ENCODE assay signal across 8 cellular contexts in the genomic region with DNA sequence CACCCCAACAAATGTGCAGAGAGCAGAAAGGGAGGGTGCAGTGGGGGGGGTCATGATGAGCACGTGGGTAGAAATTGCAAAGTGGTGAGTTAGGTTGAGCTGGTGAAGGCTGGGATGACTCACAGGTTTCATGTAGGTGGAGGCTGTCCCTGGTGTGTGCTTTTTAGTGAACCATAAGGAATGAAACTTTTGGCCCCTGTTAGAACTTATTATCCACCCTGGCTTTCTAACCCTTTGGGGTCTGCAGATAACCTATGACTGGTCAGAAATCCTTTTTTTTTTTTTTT. TPM values are rescaled to one million over a fixed set of nuclear protein-coding genes. Genes with fewer than 3 reads are reported as not detected.
DNase-seq lines count a peak whose midpoint lies in the region; ATAC-seq and TF ChIP-seq lines count a peak whose summit lies in the region.

No MANE protein-coding gene starts in this region.

- CTCF ChIA-PET in CD4-positive, alpha-beta T cell (lab: Charles Lee), result interaction anchor here (1.6 kb wide), 1 partner anchor 11 kb away, joined by 4 read pairs; no protein-coding TSS in a partner anchor

- WGBS in thyroid gland, 2 donors, result 20 to 21% methylated on average over 1 of the region's 1 CpG

- H3K36me3 ChIP-seq in thyroid gland, result no peaks in the 10 kb centered on the region

- no peak overlapping the region for H3K4me3 Mint-ChIP-seq in CD4-positive, alpha-beta T cell
- peak overlapping the region in 1 of 2 donors; percentile 47 for H3K4me3 Mint-ChIP-seq in activated T-cell treated with anti-CD3 and anti-CD28 coated beads, Interleukin-2, amount 50 U/mL, for 72 hours

- no peak overlapping the region for H3K27ac Mint-ChIP-seq in CD4-positive, alpha-beta T cell
- H3K27ac Mint-ChIP-seq in activated T-cell treated with anti-CD3 and anti-CD28 coated beads, Interleukin-2, amount 50 U/mL, for 72 hours, result no peak overlapping the region

- no peak overlapping the region for H3K27ac ChIP-seq in CD4-positive, alpha-beta T cell (ENCODE audit: low read depth, low read length)
- peak overlapping the region; percentile 64 to 83 (median 64) for H3K27ac ChIP-seq in thyroid gland

- H3K27me3 ChIP-seq in CD4-positive, alpha-beta T cell (ENCODE audit: control insufficient read depth, insufficient read depth, low read length), result no peaks in the 10 kb centered on the region
- H3K27me3 ChIP-seq in thyroid gland, result no peaks in the 10 kb centered on the region

- TF ChIP-seq CTCF in CD4-positive, alpha-beta T cell (IDR thresholded peaks at IDR 0.05), result no peak
- TF ChIP-seq CTCF in thyroid gland (IDR thresholded peaks at IDR 0.05), result no peak

- H3K27me3 Mint-ChIP-seq in CD4-positive, alpha-beta T cell, result no peaks in the 10 kb centered on the region
- H3K27me3 Mint-ChIP-seq in activated T-cell treated with anti-CD3 and anti-CD28 coated beads, Interleukin-2, amount 50 U/mL, for 72 hours (ENCODE audit: low read depth), result no peaks in the 10 kb centered on the region

- intact Hi-C loops in CD4-positive, alpha-beta T cell (cut with DNase I, micrococcal nuclease), result no loop called here
- intact Hi-C loops in left colon (cut with DNase I, micrococcal nuclease) (no loop called here), thyroid gland (cut with DNase I) (no loop called here)

- no peak for TF ChIP-seq POLR2A in thyroid gland (IDR thresholded peaks at IDR 0.05)

- DNase-seq in CD4-positive, alpha-beta T cell, result no peak
- peak; percentile 56 to 66 for DNase-seq in activated T-cell treated with anti-CD3 and anti-CD28 coated beads, Interleukin-2, amount 50 U/mL, for 72 hours
- DNase-seq in left colon, result no peak
- peak; percentile 77 to 79 for DNase-seq in thyroid gland
- DNase-seq in activated gamma-delta T cell (lab: John Stamatoyannopoulos, UW), result no peak
- no peak for DNase-seq in SKM-1 (lab: John Stamatoyannopoulos, UW; ENCODE audit: unreplicated experiment)
- DNase-seq in cerebellar cortex (ENCODE audit: low spot score), result no peak

- H3K4me1 ChIP-seq in thyroid gland, result peaks cover 27 to 43% of the 10 kb centered on the region in 2 donors

- POLR2A ChIA-PET in CD4-positive, alpha-beta T cell (lab: Charles Lee), result no interaction called here

- H3K4me3 ChIP-seq in thyroid gland (replicated peaks in 1 of 3), result no peak overlapping the region

- ATAC-seq in CD4-positive, alpha-beta T cell (ENCODE audit: poor library complexity), result peak; percentile 17
- ATAC-seq in HG03432 (IDR thresholded peaks at IDR 0.05; ENCODE audit: unreplicated experiment) (peak; percentile 61), left colon (peak; percentile 33)
- ATAC-seq in activated T-cell treated with anti-CD3 and anti-CD28 coated beads, Interleukin-2, amount 50 U/mL, for 72 hours (replicated peaks in 1 of 2), result peak; percentile 98

- peaks cover 4% of the 10 kb centered on the region for H3K4me1 Mint-ChIP-seq in CD4-positive, alpha-beta T cell (ENCODE audit: low read depth)
- H3K4me1 Mint-ChIP-seq in activated T-cell treated with anti-CD3 and anti-CD28 coated beads, Interleukin-2, amount 50 U/mL, for 72 hours (ENCODE audit: low read depth), result peaks cover 29% of the 10 kb centered on the region

- H3K36me3 Mint-ChIP-seq in CD4-positive, alpha-beta T cell (ENCODE audit: low read depth), result peaks cover 25% of the 10 kb centered on the region
- peaks cover 0 to 2% of the 10 kb centered on the region in 2 donors for H3K36me3 Mint-ChIP-seq in activated T-cell treated with anti-CD3 and anti-CD28 coated beads, Interleukin-2, amount 50 U/mL, for 72 hours (ENCODE audit: insufficient read depth in 2 of 2)

- no peaks in the 10 kb centered on the region for H3K9me3 ChIP-seq in CD4-positive, alpha-beta T cell (ENCODE audit: control insufficient read depth, low read length)
- no peaks in the 10 kb centered on the region for H3K9me3 ChIP-seq in thyroid gland

- H3K9me3 Mint-ChIP-seq in CD4-positive, alpha-beta T cell, result no peaks in the 10 kb centered on the region
- H3K9me3 Mint-ChIP-seq in activated T-cell treated with anti-CD3 and anti-CD28 coated beads, Interleukin-2, amount 50 U/mL, for 72 hours, result no peaks in the 10 kb centered on the region

RNA-seq across cellular contexts. Expression of gene DOP1B, which starts 46.9 kb away (rescaled TPM):
- 10 to 100 TPM; 11.0 to 12.7 TPM for total RNA-seq in CD4-positive, alpha-beta T cell
- 10 to 100 TPM; 18.6 to 20.1 TPM for total RNA-seq in activated T-cell treated with anti-CD3 and anti-CD28 coated beads, Interleukin-2, amount 50 U/mL, for 72 hours
- total RNA-seq in left colon, result 10 to 100 TPM; 68.8 to 89.7 TPM
- 10 to 100 TPM; 15.9 to 28.1 (median 20.4) TPM for total RNA-seq in thyroid gland

Comparison
In these comparisons a context has a peak if more than half of its experiments do, and no peak if none do; other contexts are left out.
1. ATAC-seq: peak in every context shown above with its lines; median percentile 98 in activated T-cell treated with anti-CD3 and anti-CD28 coated beads, Interleukin-2, amount 50 U/mL, for 72 hours; 61 in HG03432; 33 in left colon; 17 in CD4-positive, alpha-beta T cell.
2. DNase-seq: peak in activated T-cell treated with anti-CD3 and anti-CD28 coated beads, Interleukin-2, amount 50 U/mL, for 72 hours (2 of 2) and thyroid gland (2 of 2); none in CD4-positive, alpha-beta T cell (0 of 10), left colon (0 of 2), activated gamma-delta T cell (single experiment), SKM-1 (single experiment) and cerebellar cortex (single experiment).